Comparison of ENCODE assay signal across 12 cellular contexts in the genomic region with DNA sequence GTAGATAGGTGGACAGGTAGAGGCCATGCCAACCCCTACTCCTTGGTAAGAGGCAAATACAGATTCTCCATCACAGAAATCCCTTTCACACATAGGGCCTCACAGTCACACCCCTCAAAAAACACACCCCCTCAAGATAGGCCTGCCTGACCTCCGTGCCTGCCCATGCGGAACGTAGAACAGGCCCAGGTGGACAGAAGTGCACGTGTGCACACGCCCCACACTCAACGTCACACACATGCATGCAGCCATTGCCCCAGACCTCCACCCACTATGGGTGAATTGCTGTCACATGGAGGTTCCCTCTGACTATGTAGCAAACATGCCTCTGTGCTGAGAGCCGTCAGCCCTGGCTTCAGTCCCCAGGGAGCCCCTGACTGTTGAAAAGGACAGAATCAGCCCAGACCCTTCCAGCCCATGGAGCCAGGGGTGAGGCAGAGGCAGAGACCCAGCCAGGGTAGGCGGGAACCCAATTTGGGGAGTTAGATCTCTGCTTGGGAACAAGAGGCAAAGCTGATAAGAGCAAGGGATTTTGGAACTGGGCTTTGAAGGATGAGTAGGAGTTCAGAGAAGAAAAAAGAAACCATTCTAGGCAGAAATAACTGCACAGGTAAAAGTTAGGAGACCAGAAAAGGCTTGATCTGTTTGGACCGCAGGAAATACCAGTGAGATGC. TPM values are rescaled to one million over a fixed set of nuclear protein-coding genes. Genes with fewer than 3 reads are reported as not detected.
DNase-seq lines count a peak whose midpoint lies in the region; ATAC-seq, FAIRE-seq and TF ChIP-seq lines count a peak whose summit lies in the region.
"Had no signal": no experiment of that assay in that cellular context is flagged by ENCODE, and none has a peak within 500 bp of the region (broad histone marks: within the 10 kb centered on the region; RNA-seq: fewer than 3 reads in every experiment).

No MANE protein-coding gene starts in this region.

- FAIRE-seq in GM12878 (lab: Jason Lieb, UNC), result no peak
- FAIRE-seq: RCC 7860 had no signal

- H3K4me3 ChIP-seq in GM12878 (no peak overlapping the region), gastrocnemius medialis (no peak overlapping the region)

- CTCF ChIA-PET in CD4-positive, alpha-beta T cell (lab: Charles Lee), result interaction anchor here (2.0 kb wide), 1 partner anchor 45 kb away, joined by 9 read pairs; no protein-coding TSS in a partner anchor
- CTCF ChIA-PET in GM12878 (lab: Yijun Ruan, JAX), result interaction anchor here (1.5 to 4.7 kb wide), 2 partner anchors 32 to 46 kb away, joined by 4 to 32 read pairs; a partner anchor contains a TSS

- H3K27ac ChIP-seq in CD4-positive, alpha-beta T cell (ENCODE audit: low read depth, low read length), result no peak overlapping the region
- no peak overlapping the region for H3K27ac ChIP-seq in GM12878 (ENCODE audit: control insufficient read depth, insufficient read depth)
- H3K27ac ChIP-seq in gastrocnemius medialis, result no peak overlapping the region

- no peaks in the 10 kb centered on the region for H3K9me3 ChIP-seq in CD4-positive, alpha-beta T cell (ENCODE audit: control insufficient read depth, low read length)
- no peaks in the 10 kb centered on the region for H3K9me3 ChIP-seq in GM12878 (replicated peaks; ENCODE audit: control insufficient read depth, insufficient read depth, low read length)
- H3K9me3 ChIP-seq in gastrocnemius medialis, result no peaks in the 10 kb centered on the region
- H3K9me3 ChIP-seq: Caco-2 had no signal

- H3K4me1 ChIP-seq in GM12878 (ENCODE audit: control insufficient read depth, insufficient read depth, low read length) (peaks cover 11% of the 10 kb centered on the region), gastrocnemius medialis (peaks cover 28 to 29% of the 10 kb centered on the region in 2 donors)

- H3K4me1 Mint-ChIP-seq in CD4-positive, alpha-beta T cell (ENCODE audit: low read depth), result peaks cover 17% of the 10 kb centered on the region
- H3K4me1 Mint-ChIP-seq in IgD-negative memory B cell (peaks cover 12 to 19% (median 17%) of the 10 kb centered on the region in 3 donors), natural killer cell (peaks cover 13 to 33% of the 10 kb centered on the region in 2 donors), nephron progenitor cell (peaks cover 48% of the 10 kb centered on the region)

- H3K4me3 Mint-ChIP-seq in CD4-positive, alpha-beta T cell, result peak overlapping the region; percentile 20
- peak overlapping the region in 1 of 4 donors; percentile 2 for H3K4me3 Mint-ChIP-seq in IgD-negative memory B cell
- peak overlapping the region; percentile 51 for H3K4me3 Mint-ChIP-seq in natural killer cell
- H3K4me3 Mint-ChIP-seq in nephron progenitor cell, result no peak overlapping the region

- no peak overlapping the region for H3K4me2 ChIP-seq in GM12878 (ENCODE audit: control insufficient read depth, insufficient read depth)

- POLR2A ChIA-PET in CD4-positive, alpha-beta T cell (lab: Charles Lee), result no interaction called here
- POLR2A ChIA-PET in GM12878 (lab: Charles Lee), result no interaction called here

- intact Hi-C loops in CD4-positive, alpha-beta T cell (cut with DNase I, micrococcal nuclease), result loop anchor here in 1 of 2 experiments (2.0 kb wide), 1 partner anchor 199 kb away; no protein-coding TSS in a partner anchor
- intact Hi-C loops in GM12878 (cut with micrococcal nuclease; ENCODE audit: unreplicated experiment) (loop anchor here (2.0 to 10.0 kb wide), 2 partner anchors 121 to 199 kb away; a partner anchor contains a TSS), natural killer cell (cut with micrococcal nuclease) (loop anchor here (5.0 kb wide), 1 partner anchor 198 kb away; a partner anchor contains a TSS), gastrocnemius medialis (cut with DNase I; ENCODE audit: low total_unique reads) (no loop called here)

- no peak for TF ChIP-seq RAD21 in GM12878 (IDR thresholded peaks at IDR 0.05; ENCODE audit: insufficient read depth, low read depth, low read length)

- H3K9me3 Mint-ChIP-seq in CD4-positive, alpha-beta T cell, result no peaks in the 10 kb centered on the region
- H3K9me3 Mint-ChIP-seq in IgD-negative memory B cell (peaks cover 0 to 1% (median 0%) of the 10 kb centered on the region in 3 donors), natural killer cell (no peaks in the 10 kb centered on the region), nephron progenitor cell (no peaks in the 10 kb centered on the region)

- no peak overlapping the region for H3K27ac Mint-ChIP-seq in CD4-positive, alpha-beta T cell
- H3K27ac Mint-ChIP-seq in IgD-negative memory B cell (peak overlapping the region; percentile 0 to 13 (median 2)), natural killer cell (no peak overlapping the region), nephron progenitor cell (no peak overlapping the region)

- H3K27me3 ChIP-seq in CD4-positive, alpha-beta T cell (ENCODE audit: control insufficient read depth, insufficient read depth, low read length), result no peaks in the 10 kb centered on the region
- H3K27me3 ChIP-seq in GM12878 (replicated peaks in 1 of 2; ENCODE audit: control insufficient read depth in 2 of 2, insufficient read depth in 2 of 2, low read length in 1 of 2) (no peaks in the 10 kb centered on the region), gastrocnemius medialis (no peaks in the 10 kb centered on the region)

- H3K9ac ChIP-seq in GM12878 (ENCODE audit: control insufficient read depth, insufficient read depth, low read length), result no peak overlapping the region

- H3K27me3 Mint-ChIP-seq in CD4-positive, alpha-beta T cell, result peaks cover 8% of the 10 kb centered on the region
- peaks cover 7% of the 10 kb centered on the region for H3K27me3 Mint-ChIP-seq in IgD-negative memory B cell
- peaks cover 0 to 4% of the 10 kb centered on the region in 2 donors for H3K27me3 Mint-ChIP-seq in natural killer cell (ENCODE audit: low read depth in 2 of 2)
- peaks cover 29% of the 10 kb centered on the region for H3K27me3 Mint-ChIP-seq in nephron progenitor cell (ENCODE audit: low read depth, poor library complexity)

- no peak overlapping the region for H2AFZ ChIP-seq in GM12878 (ENCODE audit: control insufficient read depth, low read depth, low read length)

- RAD21 ChIA-PET in GM12878 (lab: Charles Lee; ENCODE audit: unreplicated experiment), result no interaction called here

- no peak for TF ChIP-seq CTCF in CD4-positive, alpha-beta T cell (IDR thresholded peaks at IDR 0.05)
- TF ChIP-seq CTCF in GM12878 (IDR thresholded peaks at IDR 0.05 in 2 of 3, conservative IDR thresholded peaks at IDR 0.05 in 1 of 3; ENCODE audit: control insufficient read depth in 2 of 3, extremely low read depth in 1 of 3, insufficient read depth in 1 of 3, low read depth in 3 of 3, low read length in 3 of 3), result no peak
- no peak for TF ChIP-seq CTCF in natural killer cell (IDR thresholded peaks at IDR 0.05)
- TF ChIP-seq CTCF in gastrocnemius medialis (IDR thresholded peaks at IDR 0.05 in 4 of 5, conservative IDR thresholded peaks at IDR 0.05 in 1 of 5), result no peak
- no peak for TF ChIP-seq CTCF in nephron progenitor cell (IDR thresholded peaks at IDR 0.05)

- no peak for TF ChIP-seq POLR2A in GM12878 (IDR thresholded peaks at IDR 0.05; ENCODE audit: low read depth, low read length)
- TF ChIP-seq POLR2A in gastrocnemius medialis (IDR thresholded peaks at IDR 0.05), result no peak

- ATAC-seq in CD4-positive, alpha-beta T cell (ENCODE audit: poor library complexity), result no peak
- no peak for ATAC-seq in GM12878
- ATAC-seq in natural killer cell, result no peak
- no peak for ATAC-seq in gastrocnemius medialis
- ATAC-seq in HG02763 (IDR thresholded peaks at IDR 0.05; ENCODE audit: unreplicated experiment), result no peak

- no peaks in the 10 kb centered on the region for H3K36me3 ChIP-seq in GM12878 (ENCODE audit: control insufficient read depth in 2 of 2, insufficient read depth in 2 of 2, low read length in 1 of 2)
- H3K36me3 ChIP-seq in gastrocnemius medialis, result no peaks in the 10 kb centered on the region

- peaks cover 10% of the 10 kb centered on the region for H3K36me3 Mint-ChIP-seq in CD4-positive, alpha-beta T cell (ENCODE audit: low read depth)
- H3K36me3 Mint-ChIP-seq in IgD-negative memory B cell, result peaks cover 2% of the 10 kb centered on the region
- no peaks in the 10 kb centered on the region for H3K36me3 Mint-ChIP-seq in natural killer cell
- no peaks in the 10 kb centered on the region for H3K36me3 Mint-ChIP-seq in nephron progenitor cell (ENCODE audit: low read depth)

- TF ChIP-seq EP300 in GM12878 (IDR thresholded peaks at IDR 0.05; ENCODE audit: borderline replicate concordance in 1 of 2, control insufficient read depth in 1 of 2, low read depth in 2 of 2, low read length in 2 of 2), result no peak

- H4K20me1 ChIP-seq in GM12878 (ENCODE audit: control insufficient read depth, insufficient read depth), result 0 out of 2 replicates have a peak, but pooled peaks cover 2% of the 10 kb centered on the region

- no TSS peak for BruUV-seq in GM12878 (replicated peaks; lab: Mats Ljungman, UMichigan)

- peaks cover 14% of the 10 kb centered on the region for H3K79me2 ChIP-seq in GM12878 (ENCODE audit: control insufficient read depth, insufficient read depth, low read length)

- in situ Hi-C loops in GM12878 (cut with MboI) (no loop called here), gastrocnemius medialis (cut with MboI; ENCODE audit: low sequenced_read_pairs in 4 of 4) (no loop called here)

- SMC1A ChIA-PET in GM12878 (lab: Charles Lee; ENCODE audit: uncharacterized antibody, unreplicated experiment), result no interaction called here

- 32% methylated on average over 9 of the region's 9 CpGs for WGBS in GM12878 (ENCODE audit: insufficient coverage, insufficient replicate concordance, low lambda C conversion rate, missing lambda C conversion rate)

- no peak for DNase-seq in CD4-positive, alpha-beta T cell
- DNase-seq in GM12878 (ENCODE audit: low read depth, low spot score), result no peak
- DNase-seq in natural killer cell, result no peak
- no peak for DNase-seq in gastrocnemius medialis
- no peak for DNase-seq in nephron progenitor cell
- no peak for DNase-seq in effector CD8-positive, alpha-beta T cell (lab: John Stamatoyannopoulos, UW)
- DNase-seq: NCI-H1048, NCI-H2081 treated with DMSO at 0.1 percent for 48 hours had no signal

RNA-seq across cellular contexts. Expression of a gene that starts 3.1 kb away (rescaled TPM):
- under 1 TPM; 0.59 to 0.60 TPM for total RNA-seq in CD4-positive, alpha-beta T cell
- polyA plus RNA-seq in IgD-negative memory B cell, result not detected
- 1.5 and 2.2 TPM in 2 replicates for total RNA-seq in GM12878 (2013; cell fraction: nucleolus; rRNA removed)
- 0.49 and 0.51 TPM in 2 replicates for total RNA-seq in GM12878 (2014; rRNA removed)
- total RNA-seq in GM12878 (2014; rRNA removed; fragmentation: Illumina TruSeq; extraction: Trizol), result 0.23 and 0.27 TPM in 2 replicates
- 0.51 and 0.59 TPM in 2 replicates for total RNA-seq in GM12878 (2021)
- polyA plus RNA-seq in GM12878 (2011; ENCODE audit: low read depth), result 0.49 TPM
- polyA plus RNA-seq in GM12878 (2011; rRNA removed), result 0.43 TPM in 2 replicates
- polyA plus RNA-seq in GM12878 (2011; cell fraction: cytosol; rRNA removed), result 0.84 and 0.90 TPM in 2 replicates
- 2.7 and 2.8 TPM in 2 replicates for polyA plus RNA-seq in GM12878 (2011; cell fraction: nucleus; rRNA removed)
- 1.5 TPM in 2 replicates for polyA plus RNA-seq in GM12878 (2012)
- 0.12 and 0.14 TPM in 2 replicates for polyA plus RNA-seq in GM12878 (2014; fragmentation: Illumina TruSeq; extraction: Trizol)
- polyA plus RNA-seq in GM12878 (2014; fragmentation: Nextera tagmentation; extraction: Ambion mirVana), result under 1 TPM in 1 of 2 experiments, not detected in 1; 0.02 TPM
- polyA plus RNA-seq in GM12878 (2014; rRNA removed), result 0.42 and 0.47 TPM in 2 replicates
- polyA plus RNA-seq in GM12878 (2016; fragmentation: Nextera tagmentation; extraction: Ambion mirVana), result under 1 TPM; 0.31 to 0.35 TPM
- polyA minus RNA-seq in GM12878 (2011; rRNA and poly(A)+ RNA removed), result 0.51 and 0.57 TPM in 2 replicates
- polyA minus RNA-seq in GM12878 (2011; cell fraction: cytosol; rRNA and poly(A)+ RNA removed), result 0.21 TPM in 1 of 2 replicates, not detected in the other
- polyA minus RNA-seq in GM12878 (2011; cell fraction: nucleus; rRNA and poly(A)+ RNA removed), result 0.12 and 0.38 TPM in 2 replicates
- total RNA-seq in natural killer cell, result 1 to 10 TPM in 1 of 3 donors, under 1 TPM in 2; 0.65 to 2.2 (median 0.71) TPM
- total RNA-seq in gastrocnemius medialis, result 1 to 10 TPM in 1 of 4 donors, under 1 TPM in 3; 0.13 to 3.0 (median 0.45) TPM

RNA-seq across cellular contexts. Expression of a gene that starts 3.2 kb away (rescaled TPM):
- 10 to 100 TPM; 11.2 to 14.2 TPM for total RNA-seq in CD4-positive, alpha-beta T cell
- polyA plus RNA-seq in IgD-negative memory B cell, result 4.8 TPM
- total RNA-seq in GM12878 (2013; cell fraction: nucleolus; rRNA removed), result 24.5 and 25.2 TPM in 2 replicates
- 25.6 and 26.0 TPM in 2 replicates for total RNA-seq in GM12878 (2014; rRNA removed)
- 8.3 and 8.7 TPM in 2 replicates for total RNA-seq in GM12878 (2014; rRNA removed; fragmentation: Illumina TruSeq; extraction: Trizol)
- total RNA-seq in GM12878 (2021), result 36.3 and 39.5 TPM in 2 replicates
- 9.0 TPM for polyA plus RNA-seq in GM12878 (2011; ENCODE audit: low read depth)
- 10.0 and 22.4 TPM in 2 replicates for polyA plus RNA-seq in GM12878 (2011; rRNA removed)
- 34.9 and 58.8 TPM in 2 replicates for polyA plus RNA-seq in GM12878 (2011; cell fraction: cytosol; rRNA removed)
- 77.1 and 95.7 TPM in 2 replicates for polyA plus RNA-seq in GM12878 (2011; cell fraction: nucleus; rRNA removed)
- polyA plus RNA-seq in GM12878 (2012), result 29.2 and 32.3 TPM in 2 replicates
- 0.60 and 6.7 TPM in 2 replicates for polyA plus RNA-seq in GM12878 (2014; fragmentation: Illumina TruSeq; extraction: Trizol)
- polyA plus RNA-seq in GM12878 (2014; fragmentation: Nextera tagmentation; extraction: Ambion mirVana), result 1 to 10 TPM; 1.3 to 1.5 TPM
- 49.6 and 60.3 TPM in 2 replicates for polyA plus RNA-seq in GM12878 (2014; rRNA removed)
- 10 to 100 TPM; 29.4 to 29.8 TPM for polyA plus RNA-seq in GM12878 (2016; fragmentation: Nextera tagmentation; extraction: Ambion mirVana)
- 11.3 and 21.7 TPM in 2 replicates for polyA minus RNA-seq in GM12878 (2011; rRNA and poly(A)+ RNA removed)
- 11.3 and 12.2 TPM in 2 replicates for polyA minus RNA-seq in GM12878 (2011; cell fraction: cytosol; rRNA and poly(A)+ RNA removed)
- polyA minus RNA-seq in GM12878 (2011; cell fraction: nucleus; rRNA and poly(A)+ RNA removed), result 10.2 and 22.0 TPM in 2 replicates
- 10 to 100 TPM; 29.5 to 37.4 (median 30.5) TPM for total RNA-seq in natural killer cell
- 10 to 100 TPM; 11.7 to 25.7 (median 13.7) TPM for total RNA-seq in gastrocnemius medialis

RNA-seq across cellular contexts. Expression of a gene that starts 32.1 kb away (rescaled TPM):
- under 1 TPM in 1 of 2 experiments, not detected in 1; 0.08 TPM for total RNA-seq in CD4-positive, alpha-beta T cell
- polyA plus RNA-seq in IgD-negative memory B cell, result not detected
- total RNA-seq in GM12878 (2013; cell fraction: nucleolus; rRNA removed), result not detected in 2 replicates
- not detected in 2 replicates for total RNA-seq in GM12878 (2014; rRNA removed)
- not detected in 2 replicates for total RNA-seq in GM12878 (2014; rRNA removed; fragmentation: Illumina TruSeq; extraction: Trizol)
- total RNA-seq in GM12878 (2021), result not detected in 2 replicates
- not detected for polyA plus RNA-seq in GM12878 (2011; ENCODE audit: low read depth)
- polyA plus RNA-seq in GM12878 (2011; rRNA removed), result 0.22 and 0.46 TPM in 2 replicates
- 0.60 and 0.72 TPM in 2 replicates for polyA plus RNA-seq in GM12878 (2011; cell fraction: cytosol; rRNA removed)
- 0.46 and 0.61 TPM in 2 replicates for polyA plus RNA-seq in GM12878 (2011; cell fraction: nucleus; rRNA removed)
- 0.04 and 0.23 TPM in 2 replicates for polyA plus RNA-seq in GM12878 (2012)
- polyA plus RNA-seq in GM12878 (2014; fragmentation: Illumina TruSeq; extraction: Trizol), result 0.03 TPM in 1 of 2 replicates, not detected in the other
- polyA plus RNA-seq in GM12878 (2014; fragmentation: Nextera tagmentation; extraction: Ambion mirVana), result not detected
- not detected in 2 replicates for polyA plus RNA-seq in GM12878 (2014; rRNA removed)
- polyA plus RNA-seq in GM12878 (2016; fragmentation: Nextera tagmentation; extraction: Ambion mirVana), result under 1 TPM in 1 of 2 experiments, not detected in 1; 0.07 TPM
- polyA minus RNA-seq in GM12878 (2011; rRNA and poly(A)+ RNA removed), result 0.52 TPM in 1 of 2 replicates, not detected in the other
- polyA minus RNA-seq in GM12878 (2011; cell fraction: cytosol; rRNA and poly(A)+ RNA removed), result not detected in 2 replicates
- 0.29 TPM in 1 of 2 replicates, not detected in the other for polyA minus RNA-seq in GM12878 (2011; cell fraction: nucleus; rRNA and poly(A)+ RNA removed)
- total RNA-seq in natural killer cell, result under 1 TPM in 2 of 3 donors, not detected in 1; 0.43 to 0.70 TPM
- total RNA-seq in gastrocnemius medialis, result 1 to 10 TPM in 1 of 4 donors, under 1 TPM in 1, not detected in 2; 0.10 to 1.0 TPM

RNA-seq across cellular contexts. Expression of a gene that starts 43.8 kb away (rescaled TPM):
- not detected for total RNA-seq in CD4-positive, alpha-beta T cell
- polyA plus RNA-seq in IgD-negative memory B cell (24.2 TPM), GM12878 (2011; rRNA removed) (140 and 276 TPM in 2 replicates), GM12878 (2014; fragmentation: Illumina TruSeq; extraction: Trizol) (13.5 and 47.7 TPM in 2 replicates), GM12878 (2014; fragmentation: Nextera tagmentation; extraction: Ambion mirVana) (10 to 100 TPM; 22.0 to 61.1 TPM), GM12878 (2014; rRNA removed) (257 and 266 TPM in 2 replicates), GM12878 (2016; fragmentation: Nextera tagmentation; extraction: Ambion mirVana) (100 to 1,000 TPM; 278 to 288 TPM)
- 450 and 530 TPM in 2 replicates for total RNA-seq in GM12878 (2013; cell fraction: nucleolus; rRNA removed)
- total RNA-seq in GM12878 (2014; rRNA removed) (137 and 149 TPM in 2 replicates), GM12878 (2014; rRNA removed; fragmentation: Illumina TruSeq; extraction: Trizol) (61.0 and 68.2 TPM in 2 replicates), GM12878 (2021) (224 and 232 TPM in 2 replicates), natural killer cell (not detected), gastrocnemius medialis (1 to 10 TPM in 1 of 4 donors, under 1 TPM in 2, not detected in 1; 0.38 to 1.7 (median 0.85) TPM)
- polyA plus RNA-seq in GM12878 (2011; ENCODE audit: low read depth), result 92.7 TPM
- polyA plus RNA-seq in GM12878 (2011; cell fraction: cytosol; rRNA removed), result 391 and 446 TPM in 2 replicates
- polyA plus RNA-seq in GM12878 (2011; cell fraction: nucleus; rRNA removed), result 237 and 277 TPM in 2 replicates
- 176 and 238 TPM in 2 replicates for polyA plus RNA-seq in GM12878 (2012)
- 103 and 190 TPM in 2 replicates for polyA minus RNA-seq in GM12878 (2011; rRNA and poly(A)+ RNA removed)
- 139 and 168 TPM in 2 replicates for polyA minus RNA-seq in GM12878 (2011; cell fraction: cytosol; rRNA and poly(A)+ RNA removed)
- 74.0 and 109 TPM in 2 replicates for polyA minus RNA-seq in GM12878 (2011; cell fraction: nucleus; rRNA and poly(A)+ RNA removed)

Comparison
In these comparisons a context has a peak if more than half of its experiments do, and no peak if none do; other contexts are left out.
1. H3K27ac Mint-ChIP-seq: peak in IgD-negative memory B cell (3 of 3); none in CD4-positive, alpha-beta T cell (single experiment), natural killer cell (0 of 2) and nephron progenitor cell (single experiment).